In the genomic region with DNA sequence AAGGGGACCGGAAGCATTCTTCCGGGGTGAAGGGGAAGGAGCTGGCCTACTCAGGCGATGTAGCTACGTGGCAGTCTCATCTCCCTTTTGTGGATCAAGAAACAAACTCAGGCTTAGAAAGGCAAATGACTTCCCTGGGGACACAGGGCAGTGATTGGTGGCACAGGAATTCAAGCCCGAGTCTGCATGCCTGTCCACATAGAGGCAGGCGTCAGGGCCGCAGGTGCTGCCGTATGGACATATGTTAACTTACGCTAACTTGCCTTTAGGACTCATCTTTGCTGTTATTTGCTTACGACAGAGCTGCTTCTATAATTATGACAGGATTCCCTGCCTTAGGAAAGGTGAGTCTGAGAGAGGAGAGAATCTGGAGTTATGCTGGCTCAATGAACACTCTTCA, we compare ENCODE assay signal across 1 cellular context.
TF ChIP-seq lines count a peak whose summit lies in the region.

No MANE protein-coding gene starts in this region.

TF ChIP-seq in IMR-90, 13 proteins besides CTCF, POLR2A, EP300 and RAD21:
- TF ChIP-seq MAFK (IDR thresholded peaks at IDR 0.05; ENCODE audit: low read depth, low read length) (no peak), FOS (IDR thresholded peaks at IDR 0.05; ENCODE audit: low read depth, low read length) (no peak)
TF ChIP-seq in IMR-90: peak in this region for 0.
